8 cellular contexts compared by ENCODE assay signal in the genomic region with DNA sequence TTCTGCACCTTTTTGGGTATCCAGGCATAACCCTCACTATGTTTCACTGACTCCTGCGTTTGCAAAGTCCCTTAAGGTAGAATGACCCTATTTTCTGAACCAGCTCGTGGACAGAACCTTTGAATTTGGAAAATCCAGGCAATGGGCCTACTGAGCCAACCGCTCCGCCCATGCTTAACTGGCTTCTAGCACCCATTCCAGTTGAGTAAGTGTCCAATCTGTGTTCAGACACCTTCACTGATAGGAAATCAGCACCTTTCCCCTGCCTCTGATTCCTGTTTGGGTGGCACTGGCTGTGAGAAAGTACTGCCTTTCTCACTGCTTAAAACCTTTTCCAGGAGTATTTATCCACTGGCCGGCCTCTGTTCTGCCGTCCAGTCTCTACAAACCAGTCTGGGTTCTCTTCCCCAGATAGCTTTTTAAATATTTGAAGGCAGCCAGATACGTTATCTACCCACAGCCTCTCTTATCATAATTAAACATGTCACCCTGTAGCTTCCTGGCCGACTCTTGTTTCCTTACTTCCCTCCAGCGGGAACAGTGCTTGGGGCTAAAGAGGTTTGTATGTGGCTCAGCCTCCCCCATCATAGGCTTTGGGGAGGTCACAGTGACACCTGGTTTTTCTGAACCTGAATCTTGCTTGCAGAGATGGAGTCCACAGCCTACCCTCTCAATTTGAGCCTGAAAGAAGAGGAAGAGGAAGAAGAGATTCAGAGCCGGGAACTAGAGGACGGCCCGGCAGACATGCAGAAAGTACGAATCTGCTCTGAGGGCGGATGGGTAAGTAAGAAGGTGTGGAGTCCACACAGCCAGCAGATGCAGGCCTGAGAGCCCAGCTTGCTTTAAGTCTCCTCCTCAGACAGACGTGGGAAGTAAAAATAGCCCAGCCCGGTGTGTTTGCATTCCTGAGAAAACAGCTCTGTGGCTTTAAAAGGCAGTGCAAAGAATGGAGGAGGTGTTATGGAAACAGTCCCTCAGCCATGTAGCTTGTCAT. TPM values are rescaled to one million over a fixed set of nuclear protein-coding genes. Genes with fewer than 3 reads are reported as not detected.
DNase-seq lines count a peak whose midpoint lies in the region; ATAC-seq lines count a peak whose summit lies in the region.

No MANE protein-coding gene starts in this region.

- no peak for ATAC-seq in activated naive CD8-positive, alpha-beta T cell treated with anti-CD3 and anti-CD28 coated beads, Interleukin-2, amount 50 U/mL, for 24 hours
- ATAC-seq in GM21576 (IDR thresholded peaks at IDR 0.05; ENCODE audit: unreplicated experiment), result no peak

- CTCF ChIA-PET in activated naive CD4-positive, alpha-beta T cell treated with anti-CD3 and anti-CD28 coated beads for 36 hours (lab: Charles Lee), result no interaction called here

- peak overlapping the region; percentile 80 for H3K27ac Mint-ChIP-seq in activated naive CD4-positive, alpha-beta T cell treated with anti-CD3 and anti-CD28 coated beads for 36 hours
- peak overlapping the region; percentile 80 for H3K27ac Mint-ChIP-seq in activated naive CD8-positive, alpha-beta T cell treated with anti-CD3 and anti-CD28 coated beads, Interleukin-2, amount 50 U/mL, for 24 hours

- peaks cover 55% of the 10 kb centered on the region for H3K4me1 Mint-ChIP-seq in activated naive CD4-positive, alpha-beta T cell treated with anti-CD3 and anti-CD28 coated beads for 36 hours (ENCODE audit: low read depth)
- peaks cover 39% of the 10 kb centered on the region for H3K4me1 Mint-ChIP-seq in activated naive CD8-positive, alpha-beta T cell treated with anti-CD3 and anti-CD28 coated beads, Interleukin-2, amount 50 U/mL, for 24 hours

- no peaks in the 10 kb centered on the region for H3K9me3 Mint-ChIP-seq in activated naive CD4-positive, alpha-beta T cell treated with anti-CD3 and anti-CD28 coated beads for 36 hours
- peaks cover 4% of the 10 kb centered on the region for H3K9me3 Mint-ChIP-seq in activated naive CD8-positive, alpha-beta T cell treated with anti-CD3 and anti-CD28 coated beads, Interleukin-2, amount 50 U/mL, for 24 hours

- H3K27ac ChIP-seq in skin epidermis, result peak overlapping the region in 20 of 21 experiments; percentile 8 to 97 (median 86)

- no peak for DNase-seq in activated naive CD4-positive, alpha-beta T cell treated with anti-CD3 and anti-CD28 coated beads for 36 hours
- no peak for DNase-seq in activated naive CD4-positive, alpha-beta T cell treated with Interleukin-2 at 50 U/mL for 16 hours
- DNase-seq in activated naive CD8-positive, alpha-beta T cell treated with anti-CD3 and anti-CD28 coated beads, Interleukin-2, amount 50 U/mL, for 24 hours, result no peak
- DNase-seq in NCI-H2081 (lab: John Stamatoyannopoulos, UW) (no peak), NCI-H2107 (lab: John Stamatoyannopoulos, UW) (no peak)

- H3K4me3 ChIP-seq in iPS-11a (ENCODE audit: low read depth, low read length), result peak overlapping the region; percentile 75
- H3K4me3 ChIP-seq in skin epidermis, result peak overlapping the region; percentile 52 to 85 (median 74)

- intact Hi-C loops in activated naive CD4-positive, alpha-beta T cell treated with anti-CD3 and anti-CD28 coated beads for 36 hours (cut with micrococcal nuclease), result loop anchor here (10.0 kb wide), 2 partner anchors 676 to 1076 kb away; a partner anchor contains a TSS

- no peaks in the 10 kb centered on the region for H3K27me3 Mint-ChIP-seq in activated naive CD4-positive, alpha-beta T cell treated with anti-CD3 and anti-CD28 coated beads for 36 hours (ENCODE audit: low read depth)
- no peaks in the 10 kb centered on the region for H3K27me3 Mint-ChIP-seq in activated naive CD8-positive, alpha-beta T cell treated with anti-CD3 and anti-CD28 coated beads, Interleukin-2, amount 50 U/mL, for 24 hours

- H3K36me3 Mint-ChIP-seq in activated naive CD4-positive, alpha-beta T cell treated with anti-CD3 and anti-CD28 coated beads for 36 hours (ENCODE audit: low read depth), result peaks cover 35% of the 10 kb centered on the region
- peaks cover 42% of the 10 kb centered on the region for H3K36me3 Mint-ChIP-seq in activated naive CD8-positive, alpha-beta T cell treated with anti-CD3 and anti-CD28 coated beads, Interleukin-2, amount 50 U/mL, for 24 hours (ENCODE audit: low read depth)

- peak overlapping the region; percentile 80 for H3K4me3 Mint-ChIP-seq in activated naive CD4-positive, alpha-beta T cell treated with anti-CD3 and anti-CD28 coated beads for 36 hours
- H3K4me3 Mint-ChIP-seq in activated naive CD8-positive, alpha-beta T cell treated with anti-CD3 and anti-CD28 coated beads, Interleukin-2, amount 50 U/mL, for 24 hours, result peak overlapping the region; percentile 85

RNA-seq across cellular contexts. Expression of a gene that starts 1.3 kb away (rescaled TPM):
- total RNA-seq in activated naive CD4-positive, alpha-beta T cell treated with anti-CD3 and anti-CD28 coated beads for 36 hours, result 10 to 100 TPM; 33.1 to 34.9 TPM

RNA-seq across cellular contexts. Expression of a gene that starts 35.5 kb away (rescaled TPM):
- total RNA-seq in activated naive CD4-positive, alpha-beta T cell treated with anti-CD3 and anti-CD28 coated beads for 36 hours, result 10 to 100 TPM; 19.6 to 19.9 TPM
